6 cellular contexts compared by ENCODE assay signal in the genomic region with DNA sequence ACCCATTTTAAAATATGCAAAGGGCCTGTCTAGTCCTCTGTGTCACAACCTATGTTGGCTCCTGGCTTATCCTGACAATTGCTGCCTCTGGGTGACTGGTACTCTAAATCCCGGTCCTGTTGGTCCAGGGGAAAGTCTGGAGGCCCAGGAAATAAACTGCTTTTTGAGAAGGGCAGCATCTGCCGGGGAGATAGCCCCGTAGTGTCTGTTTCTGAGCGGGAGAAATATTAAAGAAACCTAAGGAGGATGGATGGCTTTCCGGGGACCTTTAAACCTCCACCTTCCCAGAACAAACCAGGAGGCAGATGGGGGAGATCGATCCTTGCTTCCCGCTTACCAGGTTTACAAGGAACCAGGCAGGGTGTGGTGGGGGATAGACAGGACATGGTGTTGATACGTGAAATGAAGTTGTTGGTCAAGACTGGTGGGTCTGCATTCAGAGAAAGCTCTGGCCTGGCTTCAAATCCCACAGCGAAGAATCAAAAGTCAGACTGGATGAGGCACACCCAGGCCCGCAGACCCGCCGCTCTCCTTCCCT. TPM values are rescaled to one million over a fixed set of nuclear protein-coding genes. Genes with fewer than 3 reads are reported as not detected.
DNase-seq lines count a peak whose midpoint lies in the region; ATAC-seq and TF ChIP-seq lines count a peak whose summit lies in the region.

No MANE protein-coding gene starts in this region.

- TF ChIP-seq POLR2A in esophagus muscularis mucosa (IDR thresholded peaks at IDR 0.05; ENCODE audit: low read depth): no peak

- intact Hi-C loops in esophagus muscularis mucosa (cut with DNase I): loop anchor here (2.0 kb wide), 1 partner anchor 48 kb away; no protein-coding TSS in a partner anchor

- 9% methylated on average over 12 of the region's 12 CpGs for WGBS in esophagus muscularis mucosa

- H3K4me1 ChIP-seq in esophagus muscularis mucosa (peaks cover 23 to 31% (median 30%) of the 10 kb centered on the region in 4 donors), skeletal muscle satellite cell (ENCODE audit: control insufficient read depth, insufficient read depth, low read length) (peaks cover 51% of the 10 kb centered on the region)

- H3K4me2 ChIP-seq in skeletal muscle satellite cell (ENCODE audit: low read length): peak overlapping the region; percentile 97

- DNase-seq in RPMI7951 (ENCODE audit: low read depth) (peak; percentile 13), esophagus muscularis mucosa (ENCODE audit: extremely low spot score) (no peak), EL (no peak)

- H3K4me3 ChIP-seq in esophagus muscularis mucosa (peak overlapping the region; percentile 79 to 89 (median 80)), skeletal muscle satellite cell (ENCODE audit: low read length) (peak overlapping the region; percentile 94)

- H3K9ac ChIP-seq in skeletal muscle satellite cell (ENCODE audit: low read depth, low read length): peak overlapping the region; percentile 99

- ATAC-seq in GM18873 (IDR thresholded peaks at IDR 0.05; ENCODE audit: low FRiP score, unreplicated experiment): no peak
- no peak for ATAC-seq in HG03175 (IDR thresholded peaks at IDR 0.05; ENCODE audit: unreplicated experiment)

- H3K9me3 ChIP-seq in esophagus muscularis mucosa: no peaks in the 10 kb centered on the region
- H3K9me3 ChIP-seq in skeletal muscle satellite cell (replicated peaks; ENCODE audit: low read length): no peaks in the 10 kb centered on the region

- H3K36me3 ChIP-seq in esophagus muscularis mucosa (no peaks in the 10 kb centered on the region), skeletal muscle satellite cell (ENCODE audit: insufficient read depth, low read length) (peaks cover 14% of the 10 kb centered on the region)

- TF ChIP-seq CTCF in esophagus muscularis mucosa (IDR thresholded peaks at IDR 0.05): no peak

- H3K27ac ChIP-seq in esophagus muscularis mucosa (replicated peaks in 1 of 4): peak overlapping the region; percentile 91 to 97 (median 96)

- H3K27me3 ChIP-seq in esophagus muscularis mucosa (no peaks in the 10 kb centered on the region), skeletal muscle satellite cell (ENCODE audit: control insufficient read depth, insufficient read depth, low read length) (no peaks in the 10 kb centered on the region)

- no peak for TF ChIP-seq EP300 in esophagus muscularis mucosa (IDR thresholded peaks at IDR 0.05)

RNA-seq across cellular contexts. Expression of gene HOXB2, which starts 3.8 kb away (rescaled TPM):
- 11.9 and 15.1 TPM in 2 replicates for total RNA-seq in RPMI7951 (2014; rRNA removed; shearing (Covaris generic))
- total RNA-seq in esophagus muscularis mucosa: 10 to 100 TPM; 36.3 to 86.4 (median 63.4) TPM
- total RNA-seq in skeletal muscle satellite cell (2012; rRNA removed): 4.6 and 5.9 TPM in 2 replicates

RNA-seq across cellular contexts. Expression of gene HOXB1, which starts 10.3 kb away (rescaled TPM):
- not detected in 2 replicates for total RNA-seq in RPMI7951 (2014; rRNA removed; shearing (Covaris generic))
- not detected for total RNA-seq in esophagus muscularis mucosa
- not detected in 2 replicates for total RNA-seq in skeletal muscle satellite cell (2012; rRNA removed)

RNA-seq across cellular contexts. Expression of gene HOXB4, which starts 37.0 kb away (rescaled TPM):
- 1.6 and 1.7 TPM in 2 replicates for total RNA-seq in RPMI7951 (2014; rRNA removed; shearing (Covaris generic))
- 1 to 10 TPM; 3.5 to 8.3 (median 5.0) TPM for total RNA-seq in esophagus muscularis mucosa
- 1.3 and 1.7 TPM in 2 replicates for total RNA-seq in skeletal muscle satellite cell (2012; rRNA removed)

RNA-seq across cellular contexts. Expression of gene HOXB3, which starts 48.9 kb away (rescaled TPM):
- total RNA-seq in RPMI7951 (2014; rRNA removed; shearing (Covaris generic)): 3.2 and 7.9 TPM in 2 replicates
- 10 to 100 TPM; 10.8 to 34.9 (median 28.7) TPM for total RNA-seq in esophagus muscularis mucosa
- 1.1 and 6.3 TPM in 2 replicates for total RNA-seq in skeletal muscle satellite cell (2012; rRNA removed)

RNA-seq across cellular contexts. Expression of gene HOXB5, which starts 52.5 kb away (rescaled TPM):
- total RNA-seq in RPMI7951 (2014; rRNA removed; shearing (Covaris generic)): 0.10 and 0.24 TPM in 2 replicates
- total RNA-seq in esophagus muscularis mucosa: under 1 TPM; 0.17 to 0.83 (median 0.36) TPM
- under 0.01 TPM in 2 replicates for total RNA-seq in skeletal muscle satellite cell (2012; rRNA removed)
